ENCODE assay signal across 8 cellular contexts in the genomic region with DNA sequence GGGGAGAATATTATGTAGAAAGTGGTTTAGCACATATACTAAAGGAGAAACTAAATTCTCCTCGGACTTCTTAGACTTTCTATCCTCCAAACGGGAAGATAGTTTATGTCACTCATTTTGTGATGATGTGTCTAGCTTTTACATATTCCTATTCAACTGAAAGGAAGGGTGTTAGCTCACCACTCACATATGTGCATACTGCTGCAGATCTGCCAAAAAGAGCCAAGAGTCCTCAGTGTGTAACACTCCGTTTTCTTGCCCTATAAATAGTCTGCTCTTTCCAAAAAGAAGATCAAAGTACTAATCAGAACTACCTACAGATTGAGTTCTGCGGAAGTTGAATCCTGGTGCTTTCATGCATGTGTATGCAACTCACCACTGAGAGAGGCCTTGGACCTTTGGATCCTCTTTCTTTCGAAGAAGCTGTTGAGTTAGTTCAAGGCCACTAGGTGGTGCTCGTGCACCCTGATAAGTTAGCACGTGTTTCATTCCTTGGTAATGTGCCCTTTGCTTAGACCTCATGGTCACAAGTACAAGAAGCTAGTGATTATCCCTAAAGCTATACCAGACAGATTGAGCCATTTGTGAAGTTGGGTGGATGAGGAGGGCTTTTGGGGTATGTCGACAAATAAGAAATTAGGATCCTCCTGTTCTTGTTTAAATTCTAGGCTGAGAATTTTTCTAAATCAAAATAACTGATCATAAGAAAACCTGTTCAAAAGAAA. TPM values are rescaled to one million over a fixed set of nuclear protein-coding genes. Genes with fewer than 3 reads are reported as not detected.
A peak's percentile ranks its signal among the peaks of the same experiment; 100 is the strongest.
DNase-seq lines count a peak whose midpoint lies in the region; TF ChIP-seq lines count a peak whose summit lies in the region.

No MANE protein-coding gene starts in this region.

- H3K4me3 ChIP-seq in HL-60 (replicated peaks; ENCODE audit: insufficient read depth, low read length) = no peak overlapping the region

- H3K27ac Mint-ChIP-seq in activated CD4-positive, alpha-beta memory T cell treated with anti-CD3 and anti-CD28 coated beads for 36 hours = no peak overlapping the region

- TF ChIP-seq CTCF in GM20000 (IDR thresholded peaks at IDR 0.05; ENCODE audit: extremely low read depth, missing control alignments) = peak; percentile 34
- peak; percentile 67 for TF ChIP-seq CTCF in HL-60 (IDR thresholded peaks at IDR 0.05; ENCODE audit: insufficient read depth, low read length)

- no peaks in the 10 kb centered on the region for H3K27me3 Mint-ChIP-seq in activated CD4-positive, alpha-beta memory T cell treated with anti-CD3 and anti-CD28 coated beads for 36 hours

- H3K36me3 Mint-ChIP-seq in activated CD4-positive, alpha-beta memory T cell treated with anti-CD3 and anti-CD28 coated beads for 36 hours = peaks cover 1% of the 10 kb centered on the region

- H3K27ac ChIP-seq in HL-60 (replicated peaks) = no peak overlapping the region

- POLR2A ChIA-PET in activated CD4-positive, alpha-beta memory T cell treated with anti-CD3 and anti-CD28 coated beads for 36 hours (lab: Charles Lee) = interaction anchor here (0.6 to 2.3 kb wide), 6 partner anchors 9 to 555 kb away, joined by 3 to 7 read pairs (median 4); a partner anchor contains a TSS

- H3K27me3 ChIP-seq in HL-60 (ENCODE audit: insufficient read depth, poor library complexity, severe bottlenecking) = no peaks in the 10 kb centered on the region

- intact Hi-C loops in activated CD4-positive, alpha-beta memory T cell treated with anti-CD3 and anti-CD28 coated beads for 36 hours (cut with micrococcal nuclease) = loop anchor here (1.0 to 5.0 kb wide), 5 partner anchors 14 to 472 kb away; a partner anchor contains a TSS

- H3K4me3 Mint-ChIP-seq in activated CD4-positive, alpha-beta memory T cell treated with anti-CD3 and anti-CD28 coated beads for 36 hours = no peak overlapping the region

- DNase-seq in COR-L47 (lab: John Stamatoyannopoulos, UW) (peak; percentile 83), GM20000 (ENCODE audit: low spot score) (peak; percentile 87), HL-60 (ENCODE audit: low read depth in 1 of 2, low spot score in 1 of 2) (peak; percentile 86 to 88), NCI-H82 treated with DMSO at 0.1 percent for 48 hours (lab: John Stamatoyannopoulos, UW; ENCODE audit: unreplicated experiment) (peak; percentile 93), lung microvascular endothelial cell (ENCODE audit: low read depth in 2 of 2) (peak; percentile 94 to 96)
- DNase-seq in activated CD4-positive, alpha-beta memory T cell treated with anti-CD3 and anti-CD28 coated beads for 36 hours = peak; percentile 83
- peak; percentile 70 for DNase-seq in effector CD4-positive, alpha-beta T cell
- DNase-seq in stimulated activated CD8-positive, alpha-beta memory T cell treated with anti-CD3 and anti-CD28 coated beads, Interleukin-15, amount 100 ng/mL, for 48 hours (ENCODE audit: low read depth in 2 of 2) = peak; percentile 48 to 50

- CTCF ChIA-PET in activated CD4-positive, alpha-beta memory T cell treated with anti-CD3 and anti-CD28 coated beads for 36 hours (lab: Charles Lee) = interaction anchor here (0.6 to 11.4 kb wide), 46 partner anchors 9 to 554 kb away, joined by 3 to 520 read pairs (median 4); a partner anchor contains a TSS

- H3K4me1 Mint-ChIP-seq in activated CD4-positive, alpha-beta memory T cell treated with anti-CD3 and anti-CD28 coated beads for 36 hours (ENCODE audit: low read depth) = peaks cover 8% of the 10 kb centered on the region

- no peaks in the 10 kb centered on the region for H3K9me3 Mint-ChIP-seq in activated CD4-positive, alpha-beta memory T cell treated with anti-CD3 and anti-CD28 coated beads for 36 hours

RNA-seq across cellular contexts. Expression of a gene that starts 14.1 kb away (rescaled TPM):
- 1 to 10 TPM; 7.3 to 8.8 TPM for total RNA-seq in activated CD4-positive, alpha-beta memory T cell treated with anti-CD3 and anti-CD28 coated beads for 36 hours
- 13.1 and 18.3 TPM in 2 replicates for total RNA-seq in lung microvascular endothelial cell

RNA-seq across cellular contexts. Expression of a gene that starts 43.1 kb away (rescaled TPM):
- total RNA-seq in activated CD4-positive, alpha-beta memory T cell treated with anti-CD3 and anti-CD28 coated beads for 36 hours = 10 to 100 TPM; 27.1 to 31.4 TPM
- 25.8 and 36.8 TPM in 2 replicates for total RNA-seq in lung microvascular endothelial cell
